8 cellular contexts compared by ENCODE assay signal in the genomic region with DNA sequence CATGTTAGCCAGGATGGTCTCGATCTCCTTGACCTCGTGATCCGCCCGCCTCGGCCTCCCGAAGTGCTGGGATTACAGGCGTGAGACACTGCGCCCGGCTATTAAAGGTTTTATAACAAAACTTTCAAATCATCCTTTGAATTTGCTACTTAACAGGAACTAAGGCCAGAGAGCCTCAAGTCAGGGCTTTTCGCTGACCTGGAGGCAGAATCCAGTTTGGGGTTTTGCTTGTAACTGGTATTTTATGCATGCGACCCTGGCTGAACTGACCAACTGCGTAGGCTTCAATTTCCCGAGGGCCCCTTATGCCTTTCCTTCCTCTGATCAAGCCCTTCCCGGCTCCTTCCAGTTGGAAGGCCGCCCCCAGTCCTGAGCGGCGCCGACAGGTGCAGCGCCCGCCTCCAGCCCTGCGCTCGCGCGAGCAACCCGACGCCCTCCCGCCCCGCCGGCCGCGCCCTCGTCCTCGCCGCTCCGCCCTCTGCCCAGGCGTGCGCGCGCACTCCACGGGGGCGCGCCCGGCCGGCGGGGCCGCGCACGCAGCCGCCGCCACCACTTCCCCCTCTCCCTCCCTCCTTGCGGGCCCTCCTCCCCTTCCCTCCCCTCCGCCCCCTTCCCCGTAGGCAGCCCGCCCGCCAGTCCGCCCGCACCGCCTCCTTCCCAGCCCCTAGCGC. TPM values are rescaled to one million over a fixed set of nuclear protein-coding genes. Genes with fewer than 3 reads are reported as not detected.
DNase-seq lines count a peak whose midpoint lies in the region; ATAC-seq and TF ChIP-seq lines count a peak whose summit lies in the region.
"Not testable (repeated sequence)": the region's sequence is repeated elsewhere in the genome, so short reads cannot be mapped to it uniquely, and the experiment has no call there.

A gene with protein sequence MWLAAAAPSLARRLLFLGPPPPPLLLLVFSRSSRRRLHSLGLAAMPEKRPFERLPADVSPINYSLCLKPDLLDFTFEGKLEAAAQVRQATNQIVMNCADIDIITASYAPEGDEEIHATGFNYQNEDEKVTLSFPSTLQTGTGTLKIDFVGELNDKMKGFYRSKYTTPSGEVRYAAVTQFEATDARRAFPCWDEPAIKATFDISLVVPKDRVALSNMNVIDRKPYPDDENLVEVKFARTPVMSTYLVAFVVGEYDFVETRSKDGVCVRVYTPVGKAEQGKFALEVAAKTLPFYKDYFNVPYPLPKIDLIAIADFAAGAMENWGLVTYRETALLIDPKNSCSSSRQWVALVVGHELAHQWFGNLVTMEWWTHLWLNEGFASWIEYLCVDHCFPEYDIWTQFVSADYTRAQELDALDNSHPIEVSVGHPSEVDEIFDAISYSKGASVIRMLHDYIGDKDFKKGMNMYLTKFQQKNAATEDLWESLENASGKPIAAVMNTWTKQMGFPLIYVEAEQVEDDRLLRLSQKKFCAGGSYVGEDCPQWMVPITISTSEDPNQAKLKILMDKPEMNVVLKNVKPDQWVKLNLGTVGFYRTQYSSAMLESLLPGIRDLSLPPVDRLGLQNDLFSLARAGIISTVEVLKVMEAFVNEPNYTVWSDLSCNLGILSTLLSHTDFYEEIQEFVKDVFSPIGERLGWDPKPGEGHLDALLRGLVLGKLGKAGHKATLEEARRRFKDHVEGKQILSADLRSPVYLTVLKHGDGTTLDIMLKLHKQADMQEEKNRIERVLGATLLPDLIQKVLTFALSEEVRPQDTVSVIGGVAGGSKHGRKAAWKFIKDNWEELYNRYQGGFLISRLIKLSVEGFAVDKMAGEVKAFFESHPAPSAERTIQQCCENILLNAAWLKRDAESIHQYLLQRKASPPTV (plus strand): TSS at position 552 of the 671 bp plus-strand sequence. CDS start 193 bp downstream, outside the sequence.

- H3K4me3 ChIP-seq in SU-DHL-6 (ENCODE audit: insufficient read depth, low read length, poor library complexity, severe bottlenecking) (peak within 1 kb of the TSS; percentile 71), subcutaneous abdominal adipose tissue (ENCODE audit: low read depth in 1 of 5, low read length in 5 of 5) (peak within 1 kb of the TSS; percentile 56 to 79 (median 67))

- not testable (repeated sequence) for H3K9me2 ChIP-seq in SU-DHL-6 (replicated peaks; ENCODE audit: insufficient read depth, low read length)

- H3K4me1 ChIP-seq in subcutaneous abdominal adipose tissue (ENCODE audit: control insufficient read depth in 5 of 5, insufficient read depth in 5 of 5, low read length in 5 of 5) = peaks cover 0 to 11% (median 0%) of the 10 kb centered on the region in 5 donors

- not testable (repeated sequence) for H4K20me1 ChIP-seq in SU-DHL-6 (ENCODE audit: low read depth, low read length)

- peaks cover 15% of the 10 kb centered on the region; the same call in 1 of the 2 replicates for H3K79me2 ChIP-seq in SU-DHL-6 (ENCODE audit: insufficient read depth, low read length)

- H3K27ac ChIP-seq in SU-DHL-6 (ENCODE audit: low read depth, low read length) (peak within 1 kb of the TSS; percentile 58), subcutaneous abdominal adipose tissue (ENCODE audit: low read depth, low read length) (peak within 1 kb of the TSS; percentile 76)

- peak within 1 kb of the TSS; percentile 92 for H3K4me3 Mint-ChIP-seq in activated naive CD8-positive, alpha-beta T cell

- H3K9me3 ChIP-seq in SU-DHL-6 (ENCODE audit: insufficient read depth, low read length); subcutaneous abdominal adipose tissue (ENCODE audit: control insufficient read depth in 5 of 5, low read length in 5 of 5): not testable (repeated sequence)

- H3F3A ChIP-seq in SU-DHL-6 (ENCODE audit: insufficient read depth) = not testable (repeated sequence)

- peak; percentile 44 for DNase-seq in GF-D8 (lab: John Stamatoyannopoulos, UW)
- DNase-seq in NCI-H1105 (lab: John Stamatoyannopoulos, UW) = peak; percentile 73
- not testable (repeated sequence) for DNase-seq in glomerular endothelial cell (ENCODE audit: extremely low read depth, low read depth, low spot score)
- peak in 55 of 56 donors; percentile 20 to 91 (median 78) for DNase-seq in nucleus accumbens (lab: John Stamatoyannopoulos, UW)

- H2AFZ ChIP-seq in SU-DHL-6 (ENCODE audit: low read depth, low read length, severe bottlenecking) = peak within 1 kb of the TSS; percentile 68

- TF ChIP-seq CTCF in SU-DHL-6 (IDR thresholded peaks at IDR 0.05; ENCODE audit: insufficient read depth, low read length, poor library complexity, severe bottlenecking) = not testable (repeated sequence)

- not testable (repeated sequence) for H3K9me3 Mint-ChIP-seq in activated naive CD8-positive, alpha-beta T cell (ENCODE audit: low read depth)

- H3K9ac ChIP-seq in SU-DHL-6 (ENCODE audit: low read length) = peak within 1 kb of the TSS; percentile 70
- H3K9ac ChIP-seq in subcutaneous abdominal adipose tissue (ENCODE audit: low read length in 5 of 5) = peak within 1 kb of the TSS in 4 of 5 donors; percentile 56 to 81 (median 73)

- not testable (repeated sequence) for H3K36me3 ChIP-seq in SU-DHL-6 (ENCODE audit: low read length); subcutaneous abdominal adipose tissue (ENCODE audit: control insufficient read depth in 5 of 5, insufficient read depth in 5 of 5, low read length in 5 of 5)

- not testable (repeated sequence) for H3K36me3 Mint-ChIP-seq in activated naive CD8-positive, alpha-beta T cell

- peak within 1 kb of the TSS; percentile 63 for H3K4me2 ChIP-seq in SU-DHL-6 (ENCODE audit: low read depth, low read length, poor library complexity, severe bottlenecking)

- H3K27ac Mint-ChIP-seq in activated naive CD8-positive, alpha-beta T cell = peak within 1 kb of the TSS; percentile 87

- H3K27me3 ChIP-seq in SU-DHL-6 (ENCODE audit: low read length); subcutaneous abdominal adipose tissue (ENCODE audit: control insufficient read depth in 5 of 5, insufficient read depth in 4 of 5, low read length in 5 of 5): not testable (repeated sequence)

- peaks cover 14% of the 10 kb centered on the region for H3K4me1 Mint-ChIP-seq in activated naive CD8-positive, alpha-beta T cell (ENCODE audit: low read depth)

- not testable (repeated sequence) for H3K27me3 Mint-ChIP-seq in activated naive CD8-positive, alpha-beta T cell

- ATAC-seq in HG02610 (IDR thresholded peaks at IDR 0.05; ENCODE audit: unreplicated experiment) = peak; percentile 74

RNA-seq across cellular contexts. Expression of the gene that starts here (rescaled TPM):
- total RNA-seq in glomerular endothelial cell = 76.8 and 78.8 TPM in 2 replicates
